Comparison of ENCODE assay signal across 19 cellular contexts in genomic region chr9:88996046-88997005, GRCh38. TPM values are rescaled to one million over a fixed set of nuclear protein-coding genes. Genes with fewer than 3 reads are reported as not detected.
A peak's percentile ranks its signal among the peaks of the same experiment; 100 is the strongest.
DNase-seq lines count a peak whose midpoint lies in the region; ATAC-seq and TF ChIP-seq lines count a peak whose summit lies in the region.
"Had no signal": no experiment of that assay in that cellular context is flagged by ENCODE, and none has a peak within 500 bp of the region (broad histone marks: within the 10 kb centered on the region; RNA-seq: fewer than 3 reads in every experiment).

No MANE protein-coding gene starts in this region.

- DNase-seq in mammary epithelial cell: peak; percentile 48
- no peak for DNase-seq in breast epithelium (ENCODE audit: low spot score in 2 of 2)
- DNase-seq in coronary artery (ENCODE audit: low spot score): peak; percentile 64
- DNase-seq in tibial artery: peak; percentile 7 to 53
- no peak for DNase-seq in neural progenitor cell (ENCODE audit: low spot score)
- DNase-seq in AG08396 (ENCODE audit: low spot score): no peak
- no peak for DNase-seq in dermis blood vessel endothelial cell
- DNase-seq: DMS79 treated with DMSO at 0.1 percent for 48 hours, H7, KBM-7, NCI-H1105 treated with DMSO at 0.1 percent for 48 hours, NCI-H510A, NCI-H748 treated with DMSO at 0.1 percent for 48 hours, RPMI8226, SHP77 treated with DMSO at 0.1 percent for 48 hours had no signal

- H3K79me2 ChIP-seq in mammary epithelial cell (ENCODE audit: insufficient read depth, low read length): peaks cover 22% of the 10 kb centered on the region
- peaks cover 64% of the 10 kb centered on the region for H3K79me2 ChIP-seq in neural progenitor cell (ENCODE audit: low read depth)

- H3K4me1 Mint-ChIP-seq in neural progenitor cell: peaks cover 75% of the 10 kb centered on the region

- intact Hi-C loops in mammary epithelial cell (cut with micrococcal nuclease) (no loop called here), breast epithelium (cut with DNase I; ENCODE audit: low total_unique reads) (no loop called here), tibial artery (cut with DNase I; ENCODE audit: low total_unique reads) (loop anchor here (10.0 kb wide), 2 partner anchors 182 to 1282 kb away; no protein-coding TSS in a partner anchor)

- CTCF ChIA-PET in mammary epithelial cell (lab: Charles Lee; ENCODE audit: low non-redundant PET): no interaction called here

- no peak overlapping the region for H3K4me2 ChIP-seq in mammary epithelial cell (ENCODE audit: insufficient read depth, low read depth, low read length)
- no peak overlapping the region for H3K4me2 ChIP-seq in neural progenitor cell
- H3K4me2 ChIP-seq: BLaER1 treated with 17β-estradiol and CSF1 and Interleukin-3, amounts not matched to agents 10 nM and 100 nM had no signal

- no peak overlapping the region for H3K4me3 Mint-ChIP-seq in neural progenitor cell

- H3K27ac ChIP-seq in mammary epithelial cell (ENCODE audit: insufficient read depth, low read depth, low read length): no peak overlapping the region
- no peak overlapping the region for H3K27ac ChIP-seq in breast epithelium
- peak overlapping the region in 1 of 2 donors; percentile 57 for H3K27ac ChIP-seq in coronary artery
- peak overlapping the region in 3 of 4 donors; percentile 96 to 98 (median 97) for H3K27ac ChIP-seq in gastroesophageal sphincter
- H3K27ac ChIP-seq in tibial artery: peak overlapping the region in 1 of 2 donors; percentile 92
- H3K27ac ChIP-seq in neural progenitor cell: no peak overlapping the region
- H3K27ac ChIP-seq: BLaER1 treated with 17β-estradiol and CSF1 and Interleukin-3, amounts not matched to agents 10 nM and 100 nM had no signal

- TF ChIP-seq EP300 in gastroesophageal sphincter (IDR thresholded peaks at IDR 0.05): no peak

- ATAC-seq in gastroesophageal sphincter: no peak
- ATAC-seq: HepG2 had no signal

- H3K4me1 ChIP-seq in mammary epithelial cell (ENCODE audit: insufficient read depth, low read length) (peaks cover 9% of the 10 kb centered on the region), breast epithelium (peaks cover 3 to 9% of the 10 kb centered on the region in 2 donors), gastroesophageal sphincter (peaks cover 9 to 97% (median 50%) of the 10 kb centered on the region in 3 donors), tibial artery (peaks cover 8 to 88% (median 66%) of the 10 kb centered on the region in 4 donors), neural progenitor cell (peaks cover 19% of the 10 kb centered on the region)

- H3K9me3 Mint-ChIP-seq in neural progenitor cell: no peaks in the 10 kb centered on the region

- no TSS peak for BruUV-seq in mammary epithelial cell (replicated peaks; lab: Mats Ljungman, UMichigan)

- H4K20me1 ChIP-seq in mammary epithelial cell (ENCODE audit: insufficient read depth, low read length): no peaks in the 10 kb centered on the region
- H4K20me1 ChIP-seq in neural progenitor cell (ENCODE audit: low read depth): peaks cover 74% of the 10 kb centered on the region

- no peak overlapping the region for H2AFZ ChIP-seq in mammary epithelial cell (ENCODE audit: low read depth, low read length)
- H2AFZ ChIP-seq in neural progenitor cell (replicated peaks): no peak overlapping the region

- H3K9ac ChIP-seq in mammary epithelial cell (ENCODE audit: insufficient read depth, low read length) (no peak overlapping the region), neural progenitor cell (no peak overlapping the region)
- H3K9ac ChIP-seq: BLaER1 treated with 17β-estradiol and CSF1 and Interleukin-3, amounts not matched to agents 10 nM and 100 nM had no signal

- 94% methylated on average over 12 of the region's 18 CpGs for WGBS in mammary epithelial cell (ENCODE audit: low coverage, missing lambda C conversion rate)
- 42 to 72% methylated on average over 9 to 12 of the region's 18 CpGs for WGBS in gastroesophageal sphincter (ENCODE audit: low coverage in 1 of 2), 2 donors

- TF ChIP-seq POLR2A in breast epithelium (IDR thresholded peaks at IDR 0.05): no peak
- TF ChIP-seq POLR2A in gastroesophageal sphincter (IDR thresholded peaks at IDR 0.05): no peak

- H3K27me3 ChIP-seq in mammary epithelial cell (ENCODE audit: insufficient read depth, low read length) (no peaks in the 10 kb centered on the region), breast epithelium (no peaks in the 10 kb centered on the region), gastroesophageal sphincter (no peaks in the 10 kb centered on the region), tibial artery (no peaks in the 10 kb centered on the region), neural progenitor cell (no peaks in the 10 kb centered on the region)

- H3K4me3 ChIP-seq in mammary epithelial cell (replicated peaks in 1 of 3; ENCODE audit: insufficient read depth in 1 of 3, low read depth in 2 of 3, low read length in 3 of 3): no peak overlapping the region
- no peak overlapping the region for H3K4me3 ChIP-seq in breast epithelium
- peak overlapping the region; percentile 99 for H3K4me3 ChIP-seq in coronary artery
- peak overlapping the region in 1 of 2 donors; percentile 98 for H3K4me3 ChIP-seq in gastroesophageal sphincter
- H3K4me3 ChIP-seq in tibial artery: no peak overlapping the region
- H3K4me3 ChIP-seq in neural progenitor cell: no peak overlapping the region
- H3K4me3 ChIP-seq: BLaER1 treated with 17β-estradiol and CSF1 and Interleukin-3, amounts not matched to agents 10 nM and 100 nM had no signal

- H3K9me3 ChIP-seq in mammary epithelial cell (replicated peaks; ENCODE audit: insufficient read depth, low read length) (no peaks in the 10 kb centered on the region), breast epithelium (no peaks in the 10 kb centered on the region), gastroesophageal sphincter (no peaks in the 10 kb centered on the region), tibial artery (no peaks in the 10 kb centered on the region), neural progenitor cell (ENCODE audit: low read depth) (no peaks in the 10 kb centered on the region)
- H3K9me3 ChIP-seq: BLaER1 treated with 17β-estradiol and CSF1 and Interleukin-3, amounts not matched to agents 10 nM and 100 nM had no signal

- peaks cover 2% of the 10 kb centered on the region for H3K27me3 Mint-ChIP-seq in neural progenitor cell (ENCODE audit: insufficient read depth, low read depth)

- dilution Hi-C loops in mammary epithelial cell (cut with HindIII; ENCODE audit: low sequenced_read_pairs): no loop called here

- TF ChIP-seq CTCF in mammary epithelial cell (conservative IDR thresholded peaks at IDR 0.05 in 1 of 2, IDR thresholded peaks at IDR 0.05 in 1 of 2; ENCODE audit: extremely low read depth in 1 of 2, insufficient read depth in 1 of 2, low read depth in 1 of 2, low read length in 2 of 2): no peak
- TF ChIP-seq CTCF in breast epithelium (IDR thresholded peaks at IDR 0.05): no peak
- TF ChIP-seq CTCF in coronary artery (IDR thresholded peaks at IDR 0.05): no peak
- TF ChIP-seq CTCF in gastroesophageal sphincter (IDR thresholded peaks at IDR 0.05): no peak
- TF ChIP-seq CTCF in tibial artery (IDR thresholded peaks at IDR 0.05): no peak
- TF ChIP-seq CTCF in neural progenitor cell (IDR thresholded peaks at IDR 0.05): no peak

- H3K36me3 ChIP-seq in mammary epithelial cell (ENCODE audit: insufficient read depth, low read length): no peaks in the 10 kb centered on the region
- no peaks in the 10 kb centered on the region for H3K36me3 ChIP-seq in breast epithelium
- no peaks in the 10 kb centered on the region for H3K36me3 ChIP-seq in gastroesophageal sphincter
- H3K36me3 ChIP-seq in tibial artery: peaks cover 11 to 12% (median 11%) of the 10 kb centered on the region in 3 donors
- no peaks in the 10 kb centered on the region for H3K36me3 ChIP-seq in neural progenitor cell

- in situ Hi-C loops in mammary epithelial cell (cut with MboI; ENCODE audit: low sequenced_read_pairs in 2 of 2): loop anchor here in 1 of 2 donors (10.0 kb wide), 1 partner anchor 272 kb away; no protein-coding TSS in a partner anchor

- no peak overlapping the region for H3K27ac Mint-ChIP-seq in neural progenitor cell

- H3K36me3 Mint-ChIP-seq in neural progenitor cell: peaks cover 30% of the 10 kb centered on the region

- H3F3A ChIP-seq in neural progenitor cell (ENCODE audit: low read depth): no peaks in the 10 kb centered on the region

RNA-seq across cellular contexts. Expression of gene S1PR3, which starts 5.1 kb away (rescaled TPM):
- total RNA-seq in mammary epithelial cell: 1 to 10 TPM; 2.5 to 6.0 TPM
- 7.6 TPM for polyA plus RNA-seq in mammary epithelial cell
- polyA minus RNA-seq in mammary epithelial cell: 10.3 TPM
- total RNA-seq in breast epithelium: 10 to 100 TPM; 16.6 to 27.7 (median 18.7) TPM
- total RNA-seq in gastroesophageal sphincter: 100 to 1,000 TPM in 3 of 4 donors, 10 to 100 TPM in 1; 77.9 to 351 (median 167) TPM
- 21.6 and 29.4 TPM in 2 replicates for total RNA-seq in neural progenitor cell (ENCODE audit: low replicate concordance)
- total RNA-seq in dermis blood vessel endothelial cell: 1.0 and 3.6 TPM in 2 replicates
- total RNA-seq: G401 had no signal
- polyA plus RNA-seq: HepG2 had no signal

Comparison
In these comparisons a context has a peak if more than half of its experiments do, and no peak if none do; other contexts are left out.
1. DNase-seq: peak in mammary epithelial cell (single experiment), coronary artery (single experiment) and tibial artery (2 of 2); none in breast epithelium (0 of 2), neural progenitor cell (single experiment), AG08396 (single experiment) and dermis blood vessel endothelial cell (single experiment).
2. H3K27ac ChIP-seq: peak in gastroesophageal sphincter (3 of 4); none in mammary epithelial cell (single experiment), breast epithelium (0 of 2) and neural progenitor cell (single experiment).